In the genomic region with DNA sequence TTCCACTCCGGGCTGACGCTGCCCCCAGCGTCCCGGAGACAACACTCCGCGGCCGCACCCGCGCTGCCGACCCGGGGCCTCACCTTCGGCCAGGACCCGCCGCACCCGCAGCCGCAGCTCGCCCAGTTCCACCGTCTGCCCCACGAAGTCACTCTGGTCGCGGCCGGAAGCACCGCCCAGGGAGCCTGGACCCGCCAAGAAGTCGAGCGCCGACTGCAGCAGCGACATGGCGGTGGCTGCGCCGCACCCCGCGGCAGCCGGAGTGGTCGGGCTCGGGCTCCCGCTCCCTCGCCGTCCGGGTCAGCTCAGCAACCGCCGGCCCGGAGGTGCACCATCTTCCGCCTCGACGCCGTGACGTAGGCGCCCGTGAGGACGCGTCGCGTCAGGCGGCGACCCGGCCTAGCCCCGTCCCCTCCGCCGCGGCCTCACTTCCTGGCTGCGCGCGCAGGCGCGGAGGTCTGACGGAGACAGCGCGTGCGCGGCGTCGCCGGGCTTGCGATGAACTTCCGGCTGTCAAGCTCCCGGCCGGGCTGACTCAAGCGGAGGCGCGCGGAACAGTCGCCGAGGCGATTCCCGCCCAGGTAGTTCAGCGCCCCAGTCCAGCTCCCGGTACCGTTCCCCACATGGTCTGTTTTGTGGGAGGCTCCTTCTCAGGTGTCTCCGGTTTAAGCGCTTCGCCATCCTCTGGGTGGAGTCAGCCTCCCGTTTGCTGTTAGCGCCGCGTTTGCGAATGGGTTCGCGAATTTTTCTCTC, we compare ENCODE assay signal across 1 cellular context.
TF ChIP-seq lines count a peak whose summit lies in the region.

Gene GAK, minus strand, starts transcription at position 357 of the 753 bp plus-strand sequence. Its CDS starts 129 bp downstream, at position 228.
Gene TMEM175, plus strand, starts transcription at position 501 of the 753 bp plus-strand sequence. CDS start 15,280 bp downstream, outside the sequence.

TF ChIP-seq in HepG2, 621 proteins besides CTCF, POLR2A, EP300 and RAD21 (continued from another document and continues in another):
- TF ChIP-seq, protein P1, sequence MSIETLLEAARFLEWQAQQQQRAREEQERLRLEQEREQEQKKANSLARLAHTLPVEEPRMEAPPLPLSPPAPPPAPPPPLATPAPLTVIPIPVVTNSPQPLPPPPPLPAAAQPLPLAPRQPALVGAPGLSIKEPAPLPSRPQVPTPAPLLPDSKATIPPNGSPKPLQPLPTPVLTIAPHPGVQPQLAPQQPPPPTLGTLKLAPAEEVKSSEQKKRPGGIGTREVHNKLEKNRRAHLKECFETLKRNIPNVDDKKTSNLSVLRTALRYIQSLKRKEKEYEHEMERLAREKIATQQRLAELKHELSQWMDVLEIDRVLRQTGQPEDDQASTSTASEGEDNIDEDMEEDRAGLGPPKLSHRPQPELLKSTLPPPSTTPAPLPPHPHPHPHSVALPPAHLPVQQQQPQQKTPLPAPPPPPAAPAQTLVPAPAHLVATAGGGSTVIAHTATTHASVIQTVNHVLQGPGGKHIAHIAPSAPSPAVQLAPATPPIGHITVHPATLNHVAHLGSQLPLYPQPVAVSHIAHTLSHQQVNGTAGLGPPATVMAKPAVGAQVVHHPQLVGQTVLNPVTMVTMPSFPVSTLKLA (IDR thresholded peaks at IDR 0.05): peak; percentile 72
- TF ChIP-seq RBFOX2 (IDR thresholded peaks at IDR 0.05; ENCODE audit: low read depth, low read length) (peak; percentile 94), ZNF780A (CRISPR knock-in tag; IDR thresholded peaks at IDR 0.05) (peak; percentile 76; the same call in 1 of the 2 replicates), HDAC2 (CRISPR knock-in tag; IDR thresholded peaks at IDR 0.05) (peak; percentile 39; the same call in 1 of the 2 replicates), ARID3A (IDR thresholded peaks at IDR 0.05; ENCODE audit: low read depth, low read length) (no peak), BRD4 (CRISPR knock-in tag; IDR thresholded peaks at IDR 0.05) (peak; percentile 63; the same call in 1 of the 2 replicates), KMT2A (CRISPR knock-in tag; IDR thresholded peaks at IDR 0.05) (peak; percentile 76; the same call in 1 of the 2 replicates), SOX13 (IDR thresholded peaks at IDR 0.05) (no peak), SOX13 (CRISPR knock-in tag; conservative IDR thresholded peaks at IDR 0.05 in 1 of 2, IDR thresholded peaks at IDR 0.05 in 1 of 2) (peak in 1 of 2 experiments; percentile 26; a peak in 1 of 4 replicates), ZNF773 (CRISPR knock-in tag; IDR thresholded peaks at IDR 0.05; ENCODE audit: borderline replicate concordance) (no peak), ZMAT5 (CRISPR knock-in tag; IDR thresholded peaks at IDR 0.05; ENCODE audit: borderline replicate concordance, low read depth) (no peak), RNF2 (conservative IDR thresholded peaks at IDR 0.05; ENCODE audit: low read depth) (0 out of 2 replicates have a peak, but pooled peaks have one; percentile 57), ZNF570 (CRISPR knock-in tag; IDR thresholded peaks at IDR 0.05; ENCODE audit: borderline replicate concordance) (no peak), DMTF1 (CRISPR knock-in tag; IDR thresholded peaks at IDR 0.05) (no peak), ZNF703 (CRISPR knock-in tag; IDR thresholded peaks at IDR 0.05; ENCODE audit: borderline replicate concordance) (no peak; the same call in 1 of the 2 replicates), WIZ (CRISPR knock-in tag; IDR thresholded peaks at IDR 0.05) (no peak), ARID5B (CRISPR knock-in tag; IDR thresholded peaks at IDR 0.05) (peak; percentile 31; the same call in 1 of the 2 replicates), ZIK1 (CRISPR knock-in tag; IDR thresholded peaks at IDR 0.05; ENCODE audit: borderline replicate concordance, low read depth) (no peak), GTF3A (CRISPR knock-in tag; conservative IDR thresholded peaks at IDR 0.05) (no peak), RFXAP (CRISPR knock-in tag; IDR thresholded peaks at IDR 0.05; ENCODE audit: borderline replicate concordance) (peak; percentile 52; the same call in 1 of the 2 replicates), ZNF451 (CRISPR knock-in tag; IDR thresholded peaks at IDR 0.05) (peak; percentile 19; the same call in 1 of the 2 replicates), ZFP90 (CRISPR knock-in tag; IDR thresholded peaks at IDR 0.05; ENCODE audit: borderline replicate concordance) (no peak; the same call in 1 of the 2 replicates), MEF2D (CRISPR knock-in tag; IDR thresholded peaks at IDR 0.05) (0 out of 2 replicates have a peak, but pooled peaks have one; percentile 11), KMT2B (CRISPR knock-in tag; IDR thresholded peaks at IDR 0.05) (0 out of 2 replicates have a peak, but pooled peaks have one; percentile 53), JUNB (CRISPR knock-in tag; IDR thresholded peaks at IDR 0.05; ENCODE audit: borderline replicate concordance) (no peak), SRSF4 (IDR thresholded peaks at IDR 0.05; ENCODE audit: low read depth, low read length, poor library complexity, severe bottlenecking) (no peak), ZSCAN31 (CRISPR knock-in tag; IDR thresholded peaks at IDR 0.05; ENCODE audit: low read depth) (peak; percentile 57; the same call in 1 of the 2 replicates), REPIN1 (CRISPR knock-in tag; IDR thresholded peaks at IDR 0.05; ENCODE audit: borderline replicate concordance, low read depth) (peak; percentile 63), THAP11 (CRISPR knock-in tag; IDR thresholded peaks at IDR 0.05) (peak; percentile 94), SRSF9 (IDR thresholded peaks at IDR 0.05; ENCODE audit: borderline replicate concordance, insufficient read depth, low read depth, low read length, poor library complexity, severe bottlenecking) (no peak), ZFP62 (CRISPR knock-in tag; IDR thresholded peaks at IDR 0.05) (no peak)
- TF ChIP-seq, protein P2, sequence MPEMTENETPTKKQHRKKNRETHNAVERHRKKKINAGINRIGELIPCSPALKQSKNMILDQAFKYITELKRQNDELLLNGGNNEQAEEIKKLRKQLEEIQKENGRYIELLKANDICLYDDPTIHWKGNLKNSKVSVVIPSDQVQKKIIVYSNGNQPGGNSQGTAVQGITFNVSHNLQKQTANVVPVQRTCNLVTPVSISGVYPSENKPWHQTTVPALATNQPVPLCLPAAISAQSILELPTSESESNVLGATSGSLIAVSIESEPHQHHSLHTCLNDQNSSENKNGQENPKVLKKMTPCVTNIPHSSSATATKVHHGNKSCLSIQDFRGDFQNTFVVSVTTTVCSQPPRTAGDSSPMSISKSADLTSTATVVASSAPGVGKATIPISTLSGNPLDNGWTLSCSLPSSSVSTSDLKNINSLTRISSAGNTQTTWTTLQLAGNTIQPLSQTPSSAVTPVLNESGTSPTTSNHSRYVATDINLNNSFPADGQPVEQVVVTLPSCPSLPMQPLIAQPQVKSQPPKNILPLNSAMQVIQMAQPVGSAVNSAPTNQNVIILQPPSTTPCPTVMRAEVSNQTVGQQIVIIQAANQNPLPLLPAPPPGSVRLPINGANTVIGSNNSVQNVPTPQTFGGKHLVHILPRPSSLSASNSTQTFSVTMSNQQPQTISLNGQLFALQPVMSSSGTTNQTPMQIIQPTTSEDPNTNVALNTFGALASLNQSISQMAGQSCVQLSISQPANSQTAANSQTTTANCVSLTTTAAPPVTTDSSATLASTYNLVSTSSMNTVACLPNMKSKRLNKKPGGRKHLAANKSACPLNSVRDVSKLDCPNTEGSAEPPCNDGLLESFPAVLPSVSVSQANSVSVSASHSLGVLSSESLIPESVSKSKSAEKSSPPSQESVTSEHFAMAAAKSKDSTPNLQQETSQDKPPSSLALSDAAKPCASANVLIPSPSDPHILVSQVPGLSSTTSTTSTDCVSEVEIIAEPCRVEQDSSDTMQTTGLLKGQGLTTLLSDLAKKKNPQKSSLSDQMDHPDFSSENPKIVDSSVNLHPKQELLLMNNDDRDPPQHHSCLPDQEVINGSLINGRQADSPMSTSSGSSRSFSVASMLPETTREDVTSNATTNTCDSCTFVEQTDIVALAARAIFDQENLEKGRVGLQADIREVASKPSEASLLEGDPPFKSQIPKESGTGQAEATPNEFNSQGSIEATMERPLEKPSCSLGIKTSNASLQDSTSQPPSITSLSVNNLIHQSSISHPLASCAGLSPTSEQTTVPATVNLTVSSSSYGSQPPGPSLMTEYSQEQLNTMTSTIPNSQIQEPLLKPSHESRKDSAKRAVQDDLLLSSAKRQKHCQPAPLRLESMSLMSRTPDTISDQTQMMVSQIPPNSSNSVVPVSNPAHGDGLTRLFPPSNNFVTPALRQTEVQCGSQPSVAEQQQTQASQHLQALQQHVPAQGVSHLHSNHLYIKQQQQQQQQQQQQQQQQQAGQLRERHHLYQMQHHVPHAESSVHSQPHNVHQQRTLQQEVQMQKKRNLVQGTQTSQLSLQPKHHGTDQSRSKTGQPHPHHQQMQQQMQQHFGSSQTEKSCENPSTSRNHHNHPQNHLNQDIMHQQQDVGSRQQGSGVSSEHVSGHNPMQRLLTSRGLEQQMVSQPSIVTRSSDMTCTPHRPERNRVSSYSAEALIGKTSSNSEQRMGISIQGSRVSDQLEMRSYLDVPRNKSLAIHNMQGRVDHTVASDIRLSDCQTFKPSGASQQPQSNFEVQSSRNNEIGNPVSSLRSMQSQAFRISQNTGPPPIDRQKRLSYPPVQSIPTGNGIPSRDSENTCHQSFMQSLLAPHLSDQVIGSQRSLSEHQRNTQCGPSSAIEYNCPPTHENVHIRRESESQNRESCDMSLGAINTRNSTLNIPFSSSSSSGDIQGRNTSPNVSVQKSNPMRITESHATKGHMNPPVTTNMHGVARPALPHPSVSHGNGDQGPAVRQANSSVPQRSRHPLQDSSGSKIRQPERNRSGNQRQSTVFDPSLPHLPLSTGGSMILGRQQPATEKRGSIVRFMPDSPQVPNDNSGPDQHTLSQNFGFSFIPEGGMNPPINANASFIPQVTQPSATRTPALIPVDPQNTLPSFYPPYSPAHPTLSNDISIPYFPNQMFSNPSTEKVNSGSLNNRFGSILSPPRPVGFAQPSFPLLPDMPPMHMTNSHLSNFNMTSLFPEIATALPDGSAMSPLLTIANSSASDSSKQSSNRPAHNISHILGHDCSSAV (CRISPR knock-in tag; IDR thresholded peaks at IDR 0.05; ENCODE audit: borderline replicate concordance): no peak
- TF ChIP-seq, protein P3, sequence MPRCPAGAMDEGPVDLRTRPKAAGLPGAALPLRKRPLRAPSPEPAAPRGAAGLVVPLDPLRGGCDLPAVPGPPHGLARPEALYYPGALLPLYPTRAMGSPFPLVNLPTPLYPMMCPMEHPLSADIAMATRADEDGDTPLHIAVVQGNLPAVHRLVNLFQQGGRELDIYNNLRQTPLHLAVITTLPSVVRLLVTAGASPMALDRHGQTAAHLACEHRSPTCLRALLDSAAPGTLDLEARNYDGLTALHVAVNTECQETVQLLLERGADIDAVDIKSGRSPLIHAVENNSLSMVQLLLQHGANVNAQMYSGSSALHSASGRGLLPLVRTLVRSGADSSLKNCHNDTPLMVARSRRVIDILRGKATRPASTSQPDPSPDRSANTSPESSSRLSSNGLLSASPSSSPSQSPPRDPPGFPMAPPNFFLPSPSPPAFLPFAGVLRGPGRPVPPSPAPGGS (CRISPR knock-in tag; IDR thresholded peaks at IDR 0.05): peak; percentile 97
